In the genomic region with DNA sequence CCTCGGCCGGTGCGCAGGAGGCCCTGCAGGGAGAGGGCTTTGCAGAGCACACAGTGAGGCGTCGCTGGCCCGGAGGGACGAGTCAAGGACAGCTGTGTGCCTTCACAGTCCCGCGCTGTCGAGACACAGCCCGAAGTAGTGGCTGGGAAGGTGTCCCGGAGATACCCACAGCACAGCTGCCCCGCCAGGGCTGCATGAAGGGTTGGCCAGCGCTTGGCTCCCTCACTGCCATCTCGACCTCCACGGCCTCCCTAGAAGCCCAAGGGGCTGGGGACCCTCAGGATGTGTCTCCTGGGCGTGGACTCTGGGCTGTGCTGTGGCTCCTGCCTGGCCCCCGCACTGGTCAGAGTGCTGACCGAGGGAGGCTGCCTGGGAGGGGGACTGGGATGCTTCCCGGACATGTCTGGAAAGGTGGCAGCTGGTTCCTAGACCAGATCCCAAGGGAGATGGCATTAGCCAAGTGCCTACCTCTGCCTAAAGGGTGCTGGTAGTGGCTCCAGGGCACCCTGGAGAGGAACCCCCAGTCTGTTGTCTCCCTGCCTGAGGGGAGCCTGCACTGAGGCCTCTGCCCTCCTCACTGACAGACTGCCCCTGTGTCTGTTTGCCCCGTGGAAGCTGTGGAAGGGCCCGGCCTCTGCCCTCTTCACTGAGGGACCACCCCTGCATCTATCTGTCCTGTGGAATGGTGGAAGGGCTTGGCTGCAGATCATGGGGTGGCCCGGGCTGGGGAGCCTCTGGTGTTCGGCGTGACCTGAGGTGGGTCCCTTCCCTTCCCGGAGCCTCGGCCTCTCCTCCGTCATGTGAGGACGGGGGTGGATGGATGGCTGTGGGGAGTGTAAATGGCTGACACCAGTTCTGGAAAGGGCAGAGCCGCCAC, we compare ENCODE assay signal across 18 cellular contexts. TPM values are rescaled to one million over a fixed set of nuclear protein-coding genes. Genes with fewer than 3 reads are reported as not detected.
DNase-seq lines count a peak whose midpoint lies in the region; ATAC-seq and TF ChIP-seq lines count a peak whose summit lies in the region.
"Had no signal": no experiment of that assay in that cellular context is flagged by ENCODE, and none has a peak within 500 bp of the region (broad histone marks: within the 10 kb centered on the region; RNA-seq: fewer than 3 reads in every experiment).

No MANE protein-coding gene starts in this region.

- no peaks in the 10 kb centered on the region for H3K79me1 ChIP-seq in trophoblast cell (ENCODE audit: low read length)

- no peak overlapping the region for H3K18ac ChIP-seq in trophoblast cell (ENCODE audit: low read length)

- H3K27me3 ChIP-seq in neural cell (ENCODE audit: insufficient read depth, low read depth, low read length) (no peaks in the 10 kb centered on the region), trophoblast cell (ENCODE audit: insufficient read depth, low read length) (peaks cover 11% of the 10 kb centered on the region)

- no peak overlapping the region for H2AFZ ChIP-seq in neural cell (ENCODE audit: low read depth, low read length)
- no peak overlapping the region for H2AFZ ChIP-seq in trophoblast cell (ENCODE audit: insufficient read depth, low read length, poor library complexity)

- no peak overlapping the region for H2BK120ac ChIP-seq in trophoblast cell (ENCODE audit: insufficient read depth, low read length, poor library complexity)

- no peaks in the 10 kb centered on the region for H3K4me1 ChIP-seq in trophoblast cell (ENCODE audit: control insufficient read depth in 1 of 2, insufficient read depth in 2 of 2, low read length in 2 of 2)
- H3K4me1 ChIP-seq: BE2C, pancreas, SJSA1 had no signal

- POLR2A ChIA-PET in GM10248 (lab: Yijun Ruan, JAX) = no interaction called here

- no CpG with 5 or more reads among the region's 30 CpGs for WGBS in trophoblast cell (ENCODE audit: extremely low coverage, insufficient coverage, insufficient read length)

- TF ChIP-seq CTCF in GM10248 (IDR thresholded peaks at IDR 0.05; ENCODE audit: control extremely low read depth, extremely low read depth, low read depth, missing control alignments) (no peak), neural cell (IDR thresholded peaks at IDR 0.05; ENCODE audit: poor library complexity, severe bottlenecking) (no peak)

- TF ChIP-seq RAD21 in neural cell (conservative IDR thresholded peaks at IDR 0.05) = no peak

- H3F3A ChIP-seq in neural cell (ENCODE audit: insufficient read depth, low read length, poor library complexity, severe bottlenecking) = no peaks in the 10 kb centered on the region

- no peak for ATAC-seq in activated CD4-positive, CD25-positive, alpha-beta regulatory T cell treated with anti-CD3 and anti-CD28 coated beads, Interleukin-2, amount 50 U/mL, for 24 hours
- ATAC-seq in left ventricle myocardium superior (peak; percentile 32), GM19397 (IDR thresholded peaks at IDR 0.05; ENCODE audit: unreplicated experiment) (no peak)
- ATAC-seq: activated naive CD4-positive, alpha-beta T cell treated with anti-CD3 and anti-CD28 coated beads, Interleukin-2, amount 50 U/mL, for 72 hours; pancreas had no signal

- H3K14ac ChIP-seq in trophoblast cell (ENCODE audit: low read length) = no peak overlapping the region

- H4K20me1 ChIP-seq in neural cell (ENCODE audit: insufficient read depth) = no peaks in the 10 kb centered on the region

- H3K79me2 ChIP-seq in neural cell (replicated peaks; ENCODE audit: insufficient read depth, low read length) (peaks cover 39% of the 10 kb centered on the region), trophoblast cell (ENCODE audit: control insufficient read depth, insufficient read depth, low read length, poor library complexity) (no peaks in the 10 kb centered on the region)

- H4K8ac ChIP-seq in trophoblast cell (ENCODE audit: low read depth, low read length) = no peak overlapping the region

- H4K91ac ChIP-seq in trophoblast cell (ENCODE audit: low read depth, low read length) = no peak overlapping the region

- H3K36me3 ChIP-seq in neural cell (ENCODE audit: insufficient read depth, low read length) = no peaks in the 10 kb centered on the region
- no peaks in the 10 kb centered on the region for H3K36me3 ChIP-seq in trophoblast cell (ENCODE audit: control insufficient read depth in 1 of 2, insufficient read depth in 2 of 2, low read length in 2 of 2)
- H3K36me3 ChIP-seq: BE2C, pancreas, SJSA1 had no signal

- H4K12ac ChIP-seq in trophoblast cell (ENCODE audit: low read depth, low read length) = no peak overlapping the region

- intact Hi-C loops in left ventricle myocardium superior (cut with micrococcal nuclease) = no loop called here

- H3K4me2 ChIP-seq in neural cell (ENCODE audit: low read length) (no peak overlapping the region), trophoblast cell (ENCODE audit: low read length) (no peak overlapping the region)

- no peak for TF ChIP-seq EP300 in neural cell (conservative IDR thresholded peaks at IDR 0.05; ENCODE audit: poor library complexity, severe bottlenecking)

- no peak overlapping the region for H3K23ac ChIP-seq in trophoblast cell (ENCODE audit: low read length)

- peak; percentile 21 for DNase-seq in activated CD4-positive, CD25-positive, alpha-beta regulatory T cell treated with anti-CD3 and anti-CD28 coated beads, Interleukin-2, amount 50 U/mL, for 72 hours
- DNase-seq in GM10248 (ENCODE audit: extremely low spot score) (peak; percentile 17), left ventricle myocardium superior (peak; percentile 28), trophoblast cell (no peak), OCI-M2 (lab: John Stamatoyannopoulos, UW; ENCODE audit: unreplicated experiment) (no peak)
- DNase-seq: 8988T; activated B cell treated with CpG ODN at 0.5 μM for 24 hours; BE2C; hypothalamus; NCI-H1048; small intestine; stimulated activated CD4-positive, alpha-beta T cell treated with anti-CD3 and anti-CD28 coated beads, Interleukin-4, amount 100 ng/mL, for 24 hours had no signal

- H3K4me3 ChIP-seq in neural cell (ENCODE audit: low read length) (peak overlapping the region; percentile 18), trophoblast cell (ENCODE audit: low read depth, low read length) (no peak overlapping the region)
- H3K4me3 ChIP-seq: pancreas, SJSA1 had no signal

- no peak overlapping the region for H3K4ac ChIP-seq in trophoblast cell (ENCODE audit: low read depth, low read length)

- H3K27ac ChIP-seq in neural cell (ENCODE audit: low read length) (no peak overlapping the region), trophoblast cell (ENCODE audit: low read depth, low read length) (no peak overlapping the region)
- H3K27ac ChIP-seq: pancreas, SJSA1 had no signal

- CTCF ChIA-PET in GM10248 (lab: Yijun Ruan, JAX) = no interaction called here

- H2BK12ac ChIP-seq in trophoblast cell (ENCODE audit: low read length) = no peak overlapping the region

- H3K9ac ChIP-seq in neural cell (ENCODE audit: low read length) (peak overlapping the region; percentile 26), trophoblast cell (ENCODE audit: low read length) (no peak overlapping the region)

- H2BK5ac ChIP-seq in trophoblast cell (ENCODE audit: low read depth, low read length, poor library complexity) = no peak overlapping the region

- H3K9me2 ChIP-seq in neural cell (ENCODE audit: insufficient read depth, low read length) = no peaks in the 10 kb centered on the region

- H3K9me3 ChIP-seq in neural cell (ENCODE audit: low read length) (no peaks in the 10 kb centered on the region), trophoblast cell (ENCODE audit: insufficient read depth, low read depth, low read length) (peaks cover 4% of the 10 kb centered on the region)
- H3K9me3 ChIP-seq: BE2C, pancreas, SJSA1 had no signal

- no peak overlapping the region for H2AK5ac ChIP-seq in trophoblast cell (ENCODE audit: low read length)

TF ChIP-seq in neural cell, 6 proteins besides CTCF, POLR2A, EP300 and RAD21:
- TF ChIP-seq MXI1 (conservative IDR thresholded peaks at IDR 0.05; ENCODE audit: poor library complexity, severe bottlenecking) = no peak
- no peak for TF ChIP-seq POLR2AphosphoS5 (IDR thresholded peaks at IDR 0.05)
- no peak for TF ChIP-seq TAF1 (IDR thresholded peaks at IDR 0.05; ENCODE audit: low read depth)
- TF ChIP-seq REST (IDR thresholded peaks at IDR 0.05; ENCODE audit: borderline replicate concordance) = no peak
- TF ChIP-seq EZH2 (IDR thresholded peaks at IDR 0.05; ENCODE audit: borderline replicate concordance, insufficient read depth, low read length, poor library complexity, severe bottlenecking) = no peak
- no peak for TF ChIP-seq SMC3 (conservative IDR thresholded peaks at IDR 0.05; ENCODE audit: poor library complexity)

RNA-seq across cellular contexts. Expression of gene ELFN1, which starts 5.8 kb away (rescaled TPM):
- 12.0 TPM for total RNA-seq in left ventricle myocardium superior
- polyA plus RNA-seq in neural cell = 11.8 and 13.9 TPM in 2 replicates
- polyA minus RNA-seq in neural cell = 14.5 and 15.8 TPM in 2 replicates
- polyA plus RNA-seq in trophoblast cell (2013) = 0.68 and 0.78 TPM in 2 replicates
- total RNA-seq: activated B cell treated with CpG ODN at 0.5 μM for 24 hours, SJSA1 had no signal

Comparison
In these comparisons a context has a peak if more than half of its experiments do, and no peak if none do; other contexts are left out.
1. DNase-seq: peak in activated CD4-positive, CD25-positive, alpha-beta regulatory T cell treated with anti-CD3 and anti-CD28 coated beads, Interleukin-2, amount 50 U/mL, for 72 hours (single experiment), GM10248 (single experiment) and left ventricle myocardium superior (single experiment); none in trophoblast cell (0 of 2) and OCI-M2 (single experiment).